Comparison of ENCODE assay signal across 12 cellular contexts in genomic region chr14:59330455-59330854, GRCh38.
DNase-seq lines count a peak whose midpoint lies in the region; ATAC-seq and TF ChIP-seq lines count a peak whose summit lies in the region.
"Had no signal": no experiment of that assay in that cellular context is flagged by ENCODE, and none has a peak within 500 bp of the region (broad histone marks: within the 10 kb centered on the region; RNA-seq: fewer than 3 reads in every experiment).

No MANE protein-coding gene starts in this region.

- H3K4me3 Mint-ChIP-seq in endothelial cell (ENCODE audit: unreplicated experiment) = no peak overlapping the region
- H3K4me3 Mint-ChIP-seq: stimulated activated naive CD8-positive, alpha-beta T cell treated with anti-CD3 and anti-CD28 coated beads, Interleukin-15, Interleukin-2, amounts not matched to agents 100 ng/mL and 50 ng/mL, for 24 hours had no signal

- H3K4me1 ChIP-seq in OCI-LY7 (ENCODE audit: insufficient read depth, low read length, poor library complexity, severe bottlenecking) (peaks cover 18% of the 10 kb centered on the region), mucosa of descending colon (ENCODE audit: low read depth) (no peaks in the 10 kb centered on the region), suprapubic skin (peaks cover 25% of the 10 kb centered on the region)

- POLR2A ChIA-PET in OCI-LY7 (lab: Charles Lee) = interaction anchor here (0.7 to 1.5 kb wide), 7 partner anchors 9 to 39 kb away, joined by 3 to 11 read pairs (median 3); no protein-coding TSS in a partner anchor

- no peaks in the 10 kb centered on the region for H3K9me2 ChIP-seq in OCI-LY7 (ENCODE audit: insufficient read depth, low read length)

- H3K79me2 ChIP-seq in OCI-LY7 (ENCODE audit: insufficient read depth, low read depth, low read length) = no peaks in the 10 kb centered on the region

- no peaks in the 10 kb centered on the region for H3K27me3 Mint-ChIP-seq in endothelial cell (ENCODE audit: unreplicated experiment)
- H3K27me3 Mint-ChIP-seq: stimulated activated naive CD8-positive, alpha-beta T cell treated with anti-CD3 and anti-CD28 coated beads, Interleukin-15, Interleukin-2, amounts not matched to agents 100 ng/mL and 50 ng/mL, for 24 hours had no signal

- WGBS in suprapubic skin = 93% methylated on average over 5 of the region's 5 CpGs

- no peak for TF ChIP-seq EP300 in suprapubic skin (IDR thresholded peaks at IDR 0.05)

- no peak for TF ChIP-seq POLR2A in suprapubic skin (IDR thresholded peaks at IDR 0.05)

- intact Hi-C loops in OCI-LY7 (cut with micrococcal nuclease; ENCODE audit: unreplicated experiment) (no loop called here), mucosa of descending colon (cut with DNase I, micrococcal nuclease) (no loop called here)

- ATAC-seq in GM18502 (IDR thresholded peaks at IDR 0.05; ENCODE audit: poor library complexity, unreplicated experiment) (peak; percentile 97), GM21786 (IDR thresholded peaks at IDR 0.05; ENCODE audit: unreplicated experiment) (peak; percentile 85), mucosa of descending colon (peak; percentile 26)

- H3K27ac ChIP-seq in OCI-LY7 (ENCODE audit: low read depth, low read length, poor library complexity, severe bottlenecking) (peak overlapping the region; percentile 32), suprapubic skin (no peak overlapping the region)

- no peaks in the 10 kb centered on the region for H4K20me1 ChIP-seq in OCI-LY7 (ENCODE audit: insufficient read depth, low read length)

- H3K27me3 ChIP-seq in suprapubic skin = no peaks in the 10 kb centered on the region

- peaks cover 27% of the 10 kb centered on the region for H3K4me1 Mint-ChIP-seq in endothelial cell (ENCODE audit: unreplicated experiment)

- TF ChIP-seq CTCF in OCI-LY7 (conservative IDR thresholded peaks at IDR 0.05; ENCODE audit: low read length) (peak; percentile 49; the same call in 1 of the 2 replicates), mucosa of descending colon (IDR thresholded peaks at IDR 0.05) (no peak), endothelial cell (IDR thresholded peaks at IDR 0.05; ENCODE audit: unreplicated experiment) (no peak), suprapubic skin (IDR thresholded peaks at IDR 0.05) (no peak)

- H3K36me3 ChIP-seq in OCI-LY7 (ENCODE audit: insufficient read depth, low read length) = peaks cover 99% of the 10 kb centered on the region
- H3K36me3 ChIP-seq in mucosa of descending colon (ENCODE audit: low read depth) = no peaks in the 10 kb centered on the region
- peaks cover 32% of the 10 kb centered on the region for H3K36me3 ChIP-seq in suprapubic skin

- H3K9me3 ChIP-seq in OCI-LY7 (ENCODE audit: low read length) = no peaks in the 10 kb centered on the region
- H3K9me3 ChIP-seq in mucosa of descending colon = no peaks in the 10 kb centered on the region
- no peaks in the 10 kb centered on the region for H3K9me3 ChIP-seq in suprapubic skin
- H3K9me3 ChIP-seq: HAP-1 had no signal

- CTCF ChIA-PET in OCI-LY7 (lab: Charles Lee; ENCODE audit: unreplicated experiment) = interaction anchor here (0.6 to 1.0 kb wide), 3 partner anchors 27 to 145 kb away, joined by 3 read pairs; partner anchors contain the start of gene DAAM1

- DNase-seq in OCI-LY7 (ENCODE audit: low spot score) (peak; percentile 64), mucosa of descending colon (peak in 1 of 3 donors; percentile 29), endothelial cell (ENCODE audit: low spot score) (no peak), nucleus accumbens (lab: John Stamatoyannopoulos, UW) (no peak), NCI-H2227 (lab: John Stamatoyannopoulos, UW; ENCODE audit: unreplicated experiment) (no peak), suprapubic skin (ENCODE audit: low spot score in 2 of 2) (no peak)
- DNase-seq: C1 segment of cervical spinal cord; effector CD8-positive, alpha-beta T cell had no signal

- H3K4me3 ChIP-seq in OCI-LY7 (ENCODE audit: low read depth, low read length, poor library complexity, severe bottlenecking) (no peak overlapping the region), mucosa of descending colon (no peak overlapping the region), suprapubic skin (no peak overlapping the region)
- H3K4me3 ChIP-seq: HAP-1 had no signal

- H3K9me3 Mint-ChIP-seq in endothelial cell (ENCODE audit: unreplicated experiment) = no peaks in the 10 kb centered on the region
- H3K9me3 Mint-ChIP-seq: stimulated activated naive CD8-positive, alpha-beta T cell treated with anti-CD3 and anti-CD28 coated beads, Interleukin-15, Interleukin-2, amounts not matched to agents 100 ng/mL and 50 ng/mL, for 24 hours had no signal

- H2AFZ ChIP-seq in OCI-LY7 (ENCODE audit: low read length) = no peak overlapping the region; the same call in 1 of the 2 replicates

- BruUV-seq in OCI-LY7 (replicated peaks; lab: Mats Ljungman, UMichigan) = no TSS peak

- H3K27ac Mint-ChIP-seq in endothelial cell (ENCODE audit: unreplicated experiment) = no peak overlapping the region
- H3K27ac Mint-ChIP-seq: stimulated activated naive CD8-positive, alpha-beta T cell treated with anti-CD3 and anti-CD28 coated beads, Interleukin-15, Interleukin-2, amounts not matched to agents 100 ng/mL and 50 ng/mL, for 24 hours had no signal

- peak overlapping the region; percentile 53 for H3K4me2 ChIP-seq in OCI-LY7 (ENCODE audit: low read length)

- peaks cover 36% of the 10 kb centered on the region for H3K36me3 Mint-ChIP-seq in endothelial cell (ENCODE audit: low read depth, unreplicated experiment)

Comparison
In these comparisons a context has a peak if more than half of its experiments do, and no peak if none do; other contexts are left out.
1. ATAC-seq: peak in every context shown above with its lines; median percentile 97 in GM18502; 85 in GM21786; 26 in mucosa of descending colon.